In genomic region chr16:29824589-29825144, GRCh38 we compare ENCODE assay signal across 7 cellular contexts. TPM values are rescaled to one million over a fixed set of nuclear protein-coding genes. Genes with fewer than 3 reads are reported as not detected.
A peak's percentile ranks its signal among the peaks of the same experiment; 100 is the strongest.
DNase-seq lines count a peak whose midpoint lies in the region; ATAC-seq and TF ChIP-seq lines count a peak whose summit lies in the region.
"Had no signal": no experiment of that assay in that cellular context is flagged by ENCODE, and none has a peak within 500 bp of the region (broad histone marks: within the 10 kb centered on the region; RNA-seq: fewer than 3 reads in every experiment).

No MANE protein-coding gene starts in this region.

- no peaks in the 10 kb centered on the region for H3K27me3 ChIP-seq in heart left ventricle

- H3K4me1 Mint-ChIP-seq in stimulated activated naive CD8-positive, alpha-beta T cell treated with anti-CD3 and anti-CD28 coated beads, Interleukin-15, Interleukin-2, amounts not matched to agents 100 ng/mL and 50 ng/mL, for 24 hours (ENCODE audit: low read depth) = peaks cover 95% of the 10 kb centered on the region

- peak overlapping the region; percentile 57 for H3K4me3 Mint-ChIP-seq in stimulated activated naive CD8-positive, alpha-beta T cell treated with anti-CD3 and anti-CD28 coated beads, Interleukin-15, Interleukin-2, amounts not matched to agents 100 ng/mL and 50 ng/mL, for 24 hours

- no peak for TF ChIP-seq POLR2A in heart left ventricle (IDR thresholded peaks at IDR 0.05)

- no peaks in the 10 kb centered on the region for H3K9me3 Mint-ChIP-seq in stimulated activated naive CD8-positive, alpha-beta T cell treated with anti-CD3 and anti-CD28 coated beads, Interleukin-15, Interleukin-2, amounts not matched to agents 100 ng/mL and 50 ng/mL, for 24 hours

- H3K27ac ChIP-seq in heart left ventricle = peak overlapping the region; percentile 59 to 91 (median 78)

- no peaks in the 10 kb centered on the region for H3K27me3 Mint-ChIP-seq in stimulated activated naive CD8-positive, alpha-beta T cell treated with anti-CD3 and anti-CD28 coated beads, Interleukin-15, Interleukin-2, amounts not matched to agents 100 ng/mL and 50 ng/mL, for 24 hours

- peak overlapping the region in 6 of 12 donors; percentile 1 to 32 (median 11) for H3K4me3 ChIP-seq in heart left ventricle

- no peak for DNase-seq in stimulated activated naive CD8-positive, alpha-beta T cell treated with anti-CD3 and anti-CD28 coated beads, Interleukin-15, Interleukin-2, amounts not matched to agents 100 U/mL and 50 U/mL, for 24 hours
- DNase-seq in heart left ventricle = no peak

- H3K9me3 ChIP-seq in heart left ventricle = no peaks in the 10 kb centered on the region

- peaks cover 0 to 80% (median 58%) of the 10 kb centered on the region in 12 donors for H3K4me1 ChIP-seq in heart left ventricle

- no peak for TF ChIP-seq CTCF in heart left ventricle (IDR thresholded peaks at IDR 0.05)

- H3K36me3 Mint-ChIP-seq in stimulated activated naive CD8-positive, alpha-beta T cell treated with anti-CD3 and anti-CD28 coated beads, Interleukin-15, Interleukin-2, amounts not matched to agents 100 ng/mL and 50 ng/mL, for 24 hours (ENCODE audit: low read depth) = peaks cover 15% of the 10 kb centered on the region

- H3K36me3 ChIP-seq in heart left ventricle = peaks cover 0 to 18% (median 0%) of the 10 kb centered on the region in 9 donors

- intact Hi-C loops in heart left ventricle (cut with DNase I) = loop anchor here in 1 of 10 donors (5.0 kb wide), 1 partner anchor 38 kb away; the partner anchor contains the start of gene CDIPT

- peak overlapping the region; percentile 97 for H3K27ac Mint-ChIP-seq in stimulated activated naive CD8-positive, alpha-beta T cell treated with anti-CD3 and anti-CD28 coated beads, Interleukin-15, Interleukin-2, amounts not matched to agents 100 ng/mL and 50 ng/mL, for 24 hours

- no peak for ATAC-seq in stimulated activated naive CD8-positive, alpha-beta T cell treated with anti-CD3 and anti-CD28 coated beads, Interleukin-15, Interleukin-2, amounts not matched to agents 100 U/mL and 50 U/mL, for 24 hours
- ATAC-seq in heart left ventricle = peak in 3 of 4 donors; percentile 13 to 42 (median 30)
- no peak for ATAC-seq in GM18519 (IDR thresholded peaks at IDR 0.05; ENCODE audit: low FRiP score, unreplicated experiment)
- ATAC-seq in GM21717 (IDR thresholded peaks at IDR 0.05; ENCODE audit: unreplicated experiment) = no peak
- ATAC-seq in HG03520 (IDR thresholded peaks at IDR 0.05; ENCODE audit: unreplicated experiment) = no peak

- 46 to 74% (median 58%) methylated on average over 7 of the region's 7 CpGs for WGBS in heart left ventricle, 4 donors

RNA-seq across cellular contexts. Expression of gene MVP, which starts 4.4 kb away (rescaled TPM):
- total RNA-seq in heart left ventricle = 100 to 1,000 TPM in 1 of 9 donors, 10 to 100 TPM in 8; 33.1 to 140 (median 44.6) TPM
- polyA plus RNA-seq in heart left ventricle = 10 to 100 TPM; 32.9 to 50.6 TPM

RNA-seq across cellular contexts. Expression of gene PAGR1, which starts 8.7 kb away (rescaled TPM):
- 10 to 100 TPM; 10.8 to 23.9 (median 12.6) TPM for total RNA-seq in heart left ventricle
- polyA plus RNA-seq in heart left ventricle = 10 to 100 TPM; 29.2 to 32.9 TPM

RNA-seq across cellular contexts. Expression of gene PRRT2, which starts 12.7 kb away (rescaled TPM):
- total RNA-seq in heart left ventricle = 1 to 10 TPM in 5 of 9 donors, under 1 TPM in 3, not detected in 1; 0.38 to 1.8 (median 1.3) TPM
- 1 to 10 TPM in 1 of 2 donors, under 1 TPM in 1; 0.24 to 3.2 TPM for polyA plus RNA-seq in heart left ventricle
- total RNA-seq: SK-MEL-5 had no signal

RNA-seq across cellular contexts. Expression of gene MAZ, which starts 18.3 kb away (rescaled TPM):
- 100 to 1,000 TPM in 2 of 9 donors, 10 to 100 TPM in 7; 58.9 to 137 (median 74.0) TPM for total RNA-seq in heart left ventricle
- polyA plus RNA-seq in heart left ventricle = 100 to 1,000 TPM in 1 of 2 donors, 10 to 100 TPM in 1; 63.2 to 188 TPM

RNA-seq across cellular contexts. Expression of gene KIF22, which starts 34.1 kb away (rescaled TPM):
- total RNA-seq in heart left ventricle = 10 to 100 TPM; 16.8 to 40.8 (median 32.2) TPM
- polyA plus RNA-seq in heart left ventricle = 10 to 100 TPM; 12.2 to 91.2 TPM

Comparison
In these comparisons a context has a peak if more than half of its experiments do, and no peak if none do; other contexts are left out.
1. ATAC-seq: peak in heart left ventricle (3 of 4); none in stimulated activated naive CD8-positive, alpha-beta T cell treated with anti-CD3 and anti-CD28 coated beads, Interleukin-15, Interleukin-2, amounts not matched to agents 100 U/mL and 50 U/mL, for 24 hours (single experiment), GM18519 (single experiment), GM21717 (single experiment) and HG03520 (single experiment).